Comparison of ENCODE assay signal across 2 cellular contexts in genomic region chr7:91957236-91957635, GRCh38.
TF ChIP-seq lines count a peak whose summit lies in the region.

No MANE protein-coding gene starts in this region.

TF ChIP-seq in A549, 52 proteins besides CTCF, POLR2A, EP300 and RAD21:
- TF ChIP-seq MAFK (IDR thresholded peaks at IDR 0.05; ENCODE audit: partially characterized antibody) = peak; percentile 74
- TF ChIP-seq SMC3 (IDR thresholded peaks at IDR 0.05) = no peak
- no peak for TF ChIP-seq CEBPB (IDR thresholded peaks at IDR 0.05)

TF ChIP-seq in K562, 482 proteins besides CTCF, POLR2A, EP300 and RAD21:
- TF ChIP-seq MAFF (IDR thresholded peaks at IDR 0.05; ENCODE audit: low read length) (peak; percentile 63; the same call in 1 of the 2 replicates), NFIX (CRISPR knock-in tag; IDR thresholded peaks at IDR 0.05; ENCODE audit: low read depth) (no peak), ZFP36 (IDR thresholded peaks at IDR 0.05; ENCODE audit: low read depth, low read length, partially characterized antibody) (no peak), ADNP (tag; IDR thresholded peaks at IDR 0.05) (no peak), C11orf30 (IDR thresholded peaks at IDR 0.05; ENCODE audit: low read depth) (peak; percentile 77), CBX3 (IDR thresholded peaks at IDR 0.05; ENCODE audit: borderline replicate concordance in 1 of 2, low read length in 2 of 2) (0 out of 3 replicates have a peak, but pooled peaks of 1 of the 2 experiments have one; percentile 41), ZNF316 (IDR thresholded peaks at IDR 0.05) (peak; percentile 90), GTF3C2 (IDR thresholded peaks at IDR 0.05; ENCODE audit: borderline replicate concordance, extremely low read depth, insufficient read length) (no peak), MAFG (tag; conservative IDR thresholded peaks at IDR 0.05) (peak; percentile 56), MAFK (IDR thresholded peaks at IDR 0.05; ENCODE audit: low read length) (peak; percentile 44; the same call in 1 of the 2 replicates), ZNF282 (CRISPR knock-in tag; IDR thresholded peaks at IDR 0.05) (no peak)
